ENCODE assay signal across 11 cellular contexts in genomic region chr22:26587991-26588613, GRCh38. TPM values are rescaled to one million over a fixed set of nuclear protein-coding genes. Genes with fewer than 3 reads are reported as not detected.
DNase-seq lines count a peak whose midpoint lies in the region; ATAC-seq and TF ChIP-seq lines count a peak whose summit lies in the region.
"Had no signal": no experiment of that assay in that cellular context is flagged by ENCODE, and none has a peak within 500 bp of the region (broad histone marks: within the 10 kb centered on the region; RNA-seq: fewer than 3 reads in every experiment).

No MANE protein-coding gene starts in this region.

- POLR2A ChIA-PET in activated CD4-positive, alpha-beta T cell treated with anti-CD3 and anti-CD28 coated beads for 36 hours (lab: Charles Lee), result interaction anchor here (0.7 kb wide), 1 partner anchor 18 kb away, joined by 4 read pairs; no protein-coding TSS in a partner anchor

- H3K27ac ChIP-seq in endodermal cell (ENCODE audit: low read depth, low read length), result no peak overlapping the region
- peak overlapping the region; percentile 83 for H3K27ac ChIP-seq in smooth muscle cell (ENCODE audit: low read depth)

- CTCF ChIA-PET in activated CD4-positive, alpha-beta T cell treated with anti-CD3 and anti-CD28 coated beads for 36 hours (lab: Charles Lee), result interaction anchor here (0.5 kb wide), 1 partner anchor 84 kb away, joined by 3 read pairs; no protein-coding TSS in a partner anchor

- intact Hi-C loops in activated CD4-positive, alpha-beta T cell treated with anti-CD3 and anti-CD28 coated beads for 36 hours (cut with DNase I, micrococcal nuclease), result no loop called here

- peaks cover 19% of the 10 kb centered on the region for H4K20me1 ChIP-seq in smooth muscle cell (ENCODE audit: low read depth)

- H3K27me3 ChIP-seq in endodermal cell (ENCODE audit: control insufficient read depth, insufficient read depth, low read length, poor library complexity, severe bottlenecking) (no peaks in the 10 kb centered on the region), smooth muscle cell (ENCODE audit: low read depth) (no peaks in the 10 kb centered on the region)

- H3K9ac ChIP-seq in endodermal cell (ENCODE audit: extremely low read depth, low read length, poor library complexity, severe bottlenecking) (no peak overlapping the region), smooth muscle cell (ENCODE audit: low read depth) (no peak overlapping the region)

- DNase-seq in activated CD4-positive, alpha-beta T cell treated with anti-CD3 and anti-CD28 coated beads for 36 hours, result no peak
- no peak for DNase-seq in activated CD4-positive, alpha-beta T cell treated with anti-CD3 and anti-CD28 coated beads, Interleukin-2, amount 50 U/mL, for 48 hours
- DNase-seq in RPMI7951 (ENCODE audit: low read depth) (peak; percentile 40), endodermal cell (no peak), smooth muscle cell (lab: John Stamatoyannopoulos, UW; ENCODE audit: unreplicated experiment) (no peak), left lobe of liver (ENCODE audit: low spot score) (no peak)
- DNase-seq in activated CD4-positive, CD25-positive, alpha-beta regulatory T cell (lab: John Stamatoyannopoulos, UW), result no peak
- DNase-seq: IMR-90 had no signal

- H3K27me3 Mint-ChIP-seq in activated CD4-positive, alpha-beta T cell treated with anti-CD3 and anti-CD28 coated beads for 36 hours, result no peaks in the 10 kb centered on the region
- no peaks in the 10 kb centered on the region for H3K27me3 Mint-ChIP-seq in endodermal cell (ENCODE audit: insufficient read depth)

- H3K4me3 ChIP-seq in endodermal cell (ENCODE audit: low read length) (peak overlapping the region; percentile 91), smooth muscle cell (peak overlapping the region; percentile 96)

- H3K79me2 ChIP-seq in smooth muscle cell (ENCODE audit: low read depth), result peaks cover 36% of the 10 kb centered on the region

- peaks cover 5% of the 10 kb centered on the region for H3K9me3 ChIP-seq in endodermal cell (ENCODE audit: control insufficient read depth, low read length)
- no peaks in the 10 kb centered on the region for H3K9me3 ChIP-seq in smooth muscle cell (replicated peaks; ENCODE audit: low read depth)
- H3K9me3 ChIP-seq: A549 had no signal

- H3F3A ChIP-seq in smooth muscle cell (ENCODE audit: low read depth), result peaks cover 16% of the 10 kb centered on the region

- no peaks in the 10 kb centered on the region for H3K36me3 Mint-ChIP-seq in activated CD4-positive, alpha-beta T cell treated with anti-CD3 and anti-CD28 coated beads for 36 hours (ENCODE audit: low read depth)
- peaks cover 20% of the 10 kb centered on the region for H3K36me3 Mint-ChIP-seq in endodermal cell (ENCODE audit: low read depth)

- TF ChIP-seq CTCF in endodermal cell (conservative IDR thresholded peaks at IDR 0.05) (no peak), smooth muscle cell (IDR thresholded peaks at IDR 0.05; ENCODE audit: borderline replicate concordance, insufficient read depth, poor library complexity, severe bottlenecking) (no peak)

- H3K4me1 Mint-ChIP-seq in activated CD4-positive, alpha-beta T cell treated with anti-CD3 and anti-CD28 coated beads for 36 hours, result peaks cover 44% of the 10 kb centered on the region
- peaks cover 21% of the 10 kb centered on the region for H3K4me1 Mint-ChIP-seq in endodermal cell

- no peak overlapping the region for H3K27ac Mint-ChIP-seq in activated CD4-positive, alpha-beta T cell treated with anti-CD3 and anti-CD28 coated beads for 36 hours
- no peak overlapping the region for H3K27ac Mint-ChIP-seq in endodermal cell

- no peaks in the 10 kb centered on the region for H3K36me3 ChIP-seq in endodermal cell (ENCODE audit: control insufficient read depth, insufficient read depth, low read length)
- no peaks in the 10 kb centered on the region for H3K36me3 ChIP-seq in smooth muscle cell (ENCODE audit: low read depth)

- peaks cover 2% of the 10 kb centered on the region for H3K9me3 Mint-ChIP-seq in activated CD4-positive, alpha-beta T cell treated with anti-CD3 and anti-CD28 coated beads for 36 hours (ENCODE audit: low read depth)
- H3K9me3 Mint-ChIP-seq in endodermal cell, result no peaks in the 10 kb centered on the region

- 94 to 95% methylated on average over 2 to 4 of the region's 4 CpGs for WGBS in endodermal cell (ENCODE audit: insufficient coverage in 1 of 2, insufficient read length in 1 of 2), 2 experiments
- 80% methylated on average over 4 of the region's 4 CpGs for WGBS in smooth muscle cell (ENCODE audit: low lambda C conversion rate)

- no peaks in the 10 kb centered on the region for H3K4me1 ChIP-seq in endodermal cell (ENCODE audit: control insufficient read depth, insufficient read depth, low read length)
- no peaks in the 10 kb centered on the region for H3K4me1 ChIP-seq in smooth muscle cell (ENCODE audit: low read depth)

- no peak for ATAC-seq in activated CD4-positive, alpha-beta T cell treated with anti-CD3 and anti-CD28 coated beads for 36 hours
- ATAC-seq in left lobe of liver (no peak), GM18907 (IDR thresholded peaks at IDR 0.05; ENCODE audit: unreplicated experiment) (no peak)
- ATAC-seq: A549 had no signal

- peak overlapping the region; percentile 77 for H3K4me3 Mint-ChIP-seq in activated CD4-positive, alpha-beta T cell treated with anti-CD3 and anti-CD28 coated beads for 36 hours
- H3K4me3 Mint-ChIP-seq in endodermal cell, result peak overlapping the region; percentile 87

- peak overlapping the region; percentile 99 for H3K4me2 ChIP-seq in smooth muscle cell

- no peak overlapping the region for H2AFZ ChIP-seq in smooth muscle cell (ENCODE audit: low read depth)

RNA-seq across cellular contexts. Expression of gene TPST2, which starts 1.8 kb away (rescaled TPM):
- total RNA-seq in activated CD4-positive, alpha-beta T cell treated with anti-CD3 and anti-CD28 coated beads for 36 hours, result 10 to 100 TPM; 17.4 to 18.3 TPM
- 50.8 and 54.2 TPM in 2 replicates for total RNA-seq in RPMI7951 (2014; rRNA removed; shearing (Covaris generic))
- total RNA-seq in endodermal cell, result 10 to 100 TPM; 38.9 to 53.2 TPM
- 22.0 TPM for polyA plus RNA-seq in endodermal cell (2013, experiment 1 of 2)
- 19.7 TPM for polyA plus RNA-seq in endodermal cell (2013, experiment 2 of 2)
- total RNA-seq in smooth muscle cell, result 44.1 and 44.8 TPM in 2 replicates
- polyA plus RNA-seq in smooth muscle cell, result 48.5 and 50.2 TPM in 2 replicates
- 71.9 TPM for total RNA-seq in left lobe of liver

RNA-seq across cellular contexts. Expression of gene CRYBB1, which starts 29.7 kb away (rescaled TPM):
- not detected for total RNA-seq in activated CD4-positive, alpha-beta T cell treated with anti-CD3 and anti-CD28 coated beads for 36 hours
- total RNA-seq in RPMI7951 (2014; rRNA removed; shearing (Covaris generic)), result 0.12 TPM in 1 of 2 replicates, not detected in the other
- total RNA-seq in endodermal cell (1 to 10 TPM in 1 of 2 donors, under 1 TPM in 1; 0.33 to 1.7 TPM), smooth muscle cell (0.27 TPM in 1 of 2 replicates, not detected in the other), left lobe of liver (not detected)
- polyA plus RNA-seq in endodermal cell (2013, experiment 1 of 2), result 0.21 TPM
- not detected for polyA plus RNA-seq in endodermal cell (2013, experiment 2 of 2)
- not detected in 2 replicates for polyA plus RNA-seq in smooth muscle cell
- total RNA-seq: IMR-90 had no signal
- polyA plus RNA-seq: A549, IMR-90 had no signal

RNA-seq across cellular contexts. Expression of gene CRYBA4, which starts 33.7 kb away (rescaled TPM):
- total RNA-seq in activated CD4-positive, alpha-beta T cell treated with anti-CD3 and anti-CD28 coated beads for 36 hours, result not detected
- total RNA-seq in RPMI7951 (2014; rRNA removed; shearing (Covaris generic)), result not detected in 2 replicates
- total RNA-seq in endodermal cell (not detected), smooth muscle cell (4.9 TPM in 1 of 2 replicates, not detected in the other), left lobe of liver (not detected)
- 0.39 TPM for polyA plus RNA-seq in endodermal cell (2013, experiment 1 of 2)
- 0.50 TPM for polyA plus RNA-seq in endodermal cell (2013, experiment 2 of 2)
- 1.1 and 1.8 TPM in 2 replicates for polyA plus RNA-seq in smooth muscle cell
- total RNA-seq: IMR-90, omental fat pad had no signal
- polyA plus RNA-seq: A549, IMR-90 had no signal
